1 cellular context compared by ENCODE assay signal in genomic region chr1:196180847-196181593, GRCh38.
TF ChIP-seq lines count a peak whose summit lies in the region.

No MANE protein-coding gene starts in this region.

TF ChIP-seq in HCT116, 20 proteins besides CTCF, POLR2A, EP300 and RAD21 (continued from another document):
- TF ChIP-seq REST (IDR thresholded peaks at IDR 0.05; ENCODE audit: low read depth) = no peak
- TF ChIP-seq TCF7L2 (IDR thresholded peaks at IDR 0.05; ENCODE audit: borderline replicate concordance, extremely low read depth, insufficient read depth, insufficient read length) = peak; percentile 24
